ENCODE assay signal across 26 cellular contexts in the genomic region with DNA sequence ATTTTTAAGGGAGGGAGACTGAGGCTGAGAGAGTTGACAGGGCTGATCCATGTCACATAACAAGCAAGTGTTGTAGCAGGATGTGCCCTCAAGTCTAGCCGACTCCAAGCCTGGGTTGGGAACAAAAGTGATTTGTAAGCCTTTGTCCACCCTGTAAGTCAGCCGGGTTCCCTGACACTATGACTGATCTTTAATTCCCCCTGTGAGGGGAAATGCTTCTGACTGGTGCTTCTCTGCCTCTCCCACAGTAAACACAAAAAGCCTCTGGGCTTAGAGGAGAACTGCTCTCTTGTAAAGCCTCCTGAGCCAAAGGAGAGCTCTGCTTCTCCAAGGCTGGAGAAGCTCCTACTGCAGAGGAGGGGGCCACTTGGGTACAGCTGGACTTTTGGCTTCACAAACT. TPM values are rescaled to one million over a fixed set of nuclear protein-coding genes. Genes with fewer than 3 reads are reported as not detected.
DNase-seq lines count a peak whose midpoint lies in the region; ATAC-seq and TF ChIP-seq lines count a peak whose summit lies in the region.
"Had no signal": no experiment of that assay in that cellular context is flagged by ENCODE, and none has a peak within 500 bp of the region (broad histone marks: within the 10 kb centered on the region; RNA-seq: fewer than 3 reads in every experiment).

No MANE protein-coding gene starts in this region.

- H3K27me3 Mint-ChIP-seq in brain (peaks cover 10% of the 10 kb centered on the region), nephron (ENCODE audit: low read depth) (peaks cover 17% of the 10 kb centered on the region)
- H3K27me3 Mint-ChIP-seq in CD4-positive, alpha-beta memory T cell = peaks cover 18 to 23% of the 10 kb centered on the region in 2 donors

- DNase-seq in ELF-1 (ENCODE audit: low read depth, low spot score) = peak; percentile 79
- no peak for DNase-seq in smooth muscle cell (lab: John Stamatoyannopoulos, UW; ENCODE audit: unreplicated experiment)
- no peak for DNase-seq in ureter (ENCODE audit: low spot score)
- no peak for DNase-seq in COLO829 (ENCODE audit: low spot score)
- no peak for DNase-seq in left ventricle myocardium superior
- no peak for DNase-seq in CD4-positive, alpha-beta memory T cell
- DNase-seq: COR-L47, DMS 273 treated with DMSO at 0.1 percent for 48 hours, DND-41, GM23248, NCI-H1105, NCI-H146, NCI-H2029, NCI-H226, NCI-H510A treated with DMSO at 0.1 percent for 48 hours, NCI-H774, OCI-M1 had no signal

- H3F3A ChIP-seq in smooth muscle cell (ENCODE audit: low read depth) = no peaks in the 10 kb centered on the region

- H3K36me3 ChIP-seq in smooth muscle cell (ENCODE audit: low read depth) = peaks cover 16% of the 10 kb centered on the region
- no peaks in the 10 kb centered on the region for H3K36me3 ChIP-seq in CD4-positive, alpha-beta memory T cell (ENCODE audit: insufficient read depth, low read length)
- H3K36me3 ChIP-seq: HAP-1, SJSA1 had no signal

- CTCF ChIA-PET in CD4-positive, alpha-beta memory T cell (lab: Charles Lee; ENCODE audit: partially characterized antibody) = no interaction called here

- no peak overlapping the region for H3K27ac ChIP-seq in smooth muscle cell (ENCODE audit: low read depth)
- H3K27ac ChIP-seq in CD4-positive, alpha-beta memory T cell (ENCODE audit: low read depth, low read length) = no peak overlapping the region
- H3K27ac ChIP-seq: GM23248, HL-60, SJSA1 had no signal

- peak overlapping the region; percentile 16 for H3K4me2 ChIP-seq in smooth muscle cell

- peaks cover 0 to 4% (median 4%) of the 10 kb centered on the region in 5 experiments for H3K9me3 Mint-ChIP-seq in brain
- peaks cover 2% of the 10 kb centered on the region for H3K9me3 Mint-ChIP-seq in nephron
- H3K9me3 Mint-ChIP-seq in CD4-positive, alpha-beta memory T cell = peaks cover 0 to 16% (median 2%) of the 10 kb centered on the region in 8 donors

- H3K27me3 ChIP-seq in smooth muscle cell (ENCODE audit: low read depth) = no peaks in the 10 kb centered on the region
- peaks cover 4% of the 10 kb centered on the region for H3K27me3 ChIP-seq in CD4-positive, alpha-beta memory T cell (ENCODE audit: insufficient read depth, low read length)
- H3K27me3 ChIP-seq: SJSA1 had no signal

- TF ChIP-seq CTCF in brain (conservative IDR thresholded peaks at IDR 0.05) (no peak), nephron (IDR thresholded peaks at IDR 0.05; ENCODE audit: unreplicated experiment in 3 of 3) (no peak), smooth muscle cell (IDR thresholded peaks at IDR 0.05; ENCODE audit: borderline replicate concordance, insufficient read depth, poor library complexity, severe bottlenecking) (no peak)

- H3K27ac Mint-ChIP-seq in brain = peak overlapping the region in 3 of 5 experiments; percentile 51 to 81 (median 73)
- peak overlapping the region; percentile 78 to 86 (median 83) for H3K27ac Mint-ChIP-seq in nephron
- no peak overlapping the region for H3K27ac Mint-ChIP-seq in CD4-positive, alpha-beta memory T cell

- ATAC-seq in left ventricle myocardium superior = no peak
- ATAC-seq: HepG2, K562 had no signal

- POLR2A ChIA-PET in CD4-positive, alpha-beta memory T cell (lab: Charles Lee; ENCODE audit: partially characterized antibody) = interaction anchor here (1.3 kb wide), 1 partner anchor 10 kb away, joined by 4 read pairs; no protein-coding TSS in a partner anchor

- peaks cover 41% of the 10 kb centered on the region for H3K4me1 ChIP-seq in smooth muscle cell (ENCODE audit: low read depth)
- no peaks in the 10 kb centered on the region for H3K4me1 ChIP-seq in CD4-positive, alpha-beta memory T cell (ENCODE audit: insufficient read depth, low read length)
- H3K4me1 ChIP-seq: HAP-1 had no signal

- H3K4me3 Mint-ChIP-seq in brain (peak overlapping the region in 3 of 5 experiments; percentile 8 to 66 (median 49)), nephron (peak overlapping the region in 1 of 3 experiments; percentile 44)
- no peak overlapping the region for H3K4me3 Mint-ChIP-seq in CD4-positive, alpha-beta memory T cell

- intact Hi-C loops in left ventricle myocardium superior (cut with micrococcal nuclease) = no loop called here
- intact Hi-C loops in CD4-positive, alpha-beta memory T cell (cut with micrococcal nuclease) = no loop called here

- 27% methylated on average over 2 of the region's 2 CpGs for WGBS in smooth muscle cell (ENCODE audit: low lambda C conversion rate)

- no peaks in the 10 kb centered on the region for H3K9me3 ChIP-seq in smooth muscle cell (replicated peaks; ENCODE audit: low read depth)
- no peaks in the 10 kb centered on the region for H3K9me3 ChIP-seq in CD4-positive, alpha-beta memory T cell (ENCODE audit: control insufficient read depth in 1 of 2, low read length in 2 of 2)
- H3K9me3 ChIP-seq: HAP-1, SJSA1 had no signal

- H4K20me1 ChIP-seq in smooth muscle cell (ENCODE audit: low read depth) = peaks cover 100% of the 10 kb centered on the region

- H2AFZ ChIP-seq in smooth muscle cell (ENCODE audit: low read depth) = no peak overlapping the region
- H2AFZ ChIP-seq: GM23248 had no signal

- peaks cover 76% of the 10 kb centered on the region for H3K79me2 ChIP-seq in smooth muscle cell (ENCODE audit: low read depth)

- no peak overlapping the region for H3K4me3 ChIP-seq in smooth muscle cell
- H3K4me3 ChIP-seq in CD4-positive, alpha-beta memory T cell (ENCODE audit: low read length in 2 of 2) = no peak overlapping the region
- H3K4me3 ChIP-seq: GM23248, HAP-1, K562, SJSA1 had no signal

- no peak overlapping the region for H3K9ac ChIP-seq in smooth muscle cell (ENCODE audit: low read depth)
- H3K9ac ChIP-seq: GM23248 had no signal

- H3K36me3 Mint-ChIP-seq in brain (peaks cover 5% of the 10 kb centered on the region), nephron (ENCODE audit: low read depth) (peaks cover 22% of the 10 kb centered on the region)
- H3K36me3 Mint-ChIP-seq in CD4-positive, alpha-beta memory T cell = no peaks in the 10 kb centered on the region

- peaks cover 86% of the 10 kb centered on the region for H3K4me1 Mint-ChIP-seq in brain
- peaks cover 91% of the 10 kb centered on the region for H3K4me1 Mint-ChIP-seq in nephron
- peaks cover 0 to 4% (median 0%) of the 10 kb centered on the region in 4 donors for H3K4me1 Mint-ChIP-seq in CD4-positive, alpha-beta memory T cell

RNA-seq across cellular contexts. Expression of gene KANK4, which starts 35.9 kb away (rescaled TPM):
- polyA plus RNA-seq in brain (ENCODE audit: insufficient read depth, low read depth, low replicate concordance) = 1.7 TPM
- total RNA-seq in smooth muscle cell = 69.2 and 74.3 TPM in 2 replicates
- 72.4 and 77.8 TPM in 2 replicates for polyA plus RNA-seq in smooth muscle cell
- total RNA-seq in ureter = 0.13 TPM
- 0.25 TPM for total RNA-seq in left ventricle myocardium superior
- total RNA-seq in CD4-positive, alpha-beta memory T cell = not detected
- polyA plus RNA-seq in CD4-positive, alpha-beta memory T cell = not detected
- total RNA-seq: G401, HT-29, K562, SJSA1 had no signal
- polyA plus RNA-seq: K562 had no signal

Comparison
In these comparisons a context has a peak if more than half of its experiments do, and no peak if none do; other contexts are left out.
1. H3K27ac Mint-ChIP-seq: peak in brain (3 of 5) and nephron (3 of 3); none in CD4-positive, alpha-beta memory T cell (0 of 7).
2. H3K4me3 Mint-ChIP-seq: peak in brain (3 of 5); none in CD4-positive, alpha-beta memory T cell (0 of 8).
3. RNA of gene KANK4, which starts 35.9 kb away (total RNA-seq): 69.2 to 74.3 TPM in smooth muscle cell; 0.25 TPM in left ventricle myocardium superior (single experiment), 0.13 TPM in ureter (single experiment) and not detected in CD4-positive, alpha-beta memory T cell; every median in the first group is over 10 times any median in the second.